ENCODE assay signal across 1 cellular context in the genomic region with DNA sequence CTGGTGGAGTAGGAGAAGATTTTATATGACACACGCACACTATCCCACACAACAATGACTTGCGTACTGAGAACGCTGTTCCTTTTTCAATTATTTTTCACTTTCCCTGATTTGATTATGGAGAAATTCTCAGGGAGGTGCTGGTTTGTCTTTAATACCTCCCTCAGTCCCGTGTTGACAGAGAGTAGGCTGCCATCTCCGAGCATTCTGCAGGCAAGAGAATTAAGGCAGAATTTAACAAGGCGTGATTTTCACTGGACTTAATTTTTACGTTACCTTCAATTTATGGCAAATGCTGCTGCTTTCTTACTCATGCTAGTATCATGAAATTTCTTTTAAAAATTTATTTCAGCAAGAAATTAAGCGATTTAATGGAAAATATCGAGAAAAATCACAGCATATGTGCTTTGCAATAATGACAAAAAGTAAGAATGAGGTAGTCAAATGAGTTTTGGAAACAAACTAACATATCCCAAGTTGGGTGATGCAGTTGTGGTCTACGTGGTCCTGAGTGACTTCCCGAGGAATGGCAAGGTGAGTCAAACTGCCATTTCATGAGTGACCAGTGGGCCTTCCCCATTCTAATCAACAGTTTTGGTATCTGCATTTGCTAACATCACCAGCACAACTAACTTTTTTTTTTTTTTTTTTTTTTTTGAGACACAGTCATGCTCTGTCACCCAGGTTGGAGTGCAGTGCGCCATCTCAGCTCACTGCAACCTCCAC.
TF ChIP-seq lines count a peak whose summit lies in the region.

No MANE protein-coding gene starts in this region.

TF ChIP-seq in HepG2, 621 proteins besides CTCF, POLR2A, EP300 and RAD21 (continues in another document):
- TF ChIP-seq ZNF713 (CRISPR knock-in tag; IDR thresholded peaks at IDR 0.05): peak; percentile 80
- TF ChIP-seq ZNF83 (CRISPR knock-in tag; IDR thresholded peaks at IDR 0.05; ENCODE audit: borderline replicate concordance): no peak
- no peak for TF ChIP-seq RFXANK (CRISPR knock-in tag; IDR thresholded peaks at IDR 0.05)
- TF ChIP-seq ZFY (CRISPR knock-in tag; IDR thresholded peaks at IDR 0.05): no peak
- TF ChIP-seq PPARG (CRISPR knock-in tag; conservative IDR thresholded peaks at IDR 0.05): peak; percentile 3; the same call in 1 of the 2 replicates
- peak; percentile 70; the same call in 1 of the 2 replicates for TF ChIP-seq ZNF430 (CRISPR knock-in tag; IDR thresholded peaks at IDR 0.05)
- TF ChIP-seq, protein P1, sequence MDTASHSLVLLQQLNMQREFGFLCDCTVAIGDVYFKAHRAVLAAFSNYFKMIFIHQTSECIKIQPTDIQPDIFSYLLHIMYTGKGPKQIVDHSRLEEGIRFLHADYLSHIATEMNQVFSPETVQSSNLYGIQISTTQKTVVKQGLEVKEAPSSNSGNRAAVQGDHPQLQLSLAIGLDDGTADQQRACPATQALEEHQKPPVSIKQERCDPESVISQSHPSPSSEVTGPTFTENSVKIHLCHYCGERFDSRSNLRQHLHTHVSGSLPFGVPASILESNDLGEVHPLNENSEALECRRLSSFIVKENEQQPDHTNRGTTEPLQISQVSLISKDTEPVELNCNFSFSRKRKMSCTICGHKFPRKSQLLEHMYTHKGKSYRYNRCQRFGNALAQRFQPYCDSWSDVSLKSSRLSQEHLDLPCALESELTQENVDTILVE (CRISPR knock-in tag; IDR thresholded peaks at IDR 0.05): no peak
- TF ChIP-seq ELF4 (CRISPR knock-in tag; IDR thresholded peaks at IDR 0.05; ENCODE audit: borderline replicate concordance): no peak
- no peak for TF ChIP-seq PCBP1 (IDR thresholded peaks at IDR 0.05; ENCODE audit: borderline replicate concordance, low read depth, low read length)
- 0 out of 2 replicates have a peak, but pooled peaks have one; percentile 2 for TF ChIP-seq KLF6 (CRISPR knock-in tag; IDR thresholded peaks at IDR 0.05)
- no peak for TF ChIP-seq ZSCAN30 (CRISPR knock-in tag; IDR thresholded peaks at IDR 0.05)
- TF ChIP-seq NCOA5 (CRISPR knock-in tag; IDR thresholded peaks at IDR 0.05): no peak
- TF ChIP-seq, protein P2, sequence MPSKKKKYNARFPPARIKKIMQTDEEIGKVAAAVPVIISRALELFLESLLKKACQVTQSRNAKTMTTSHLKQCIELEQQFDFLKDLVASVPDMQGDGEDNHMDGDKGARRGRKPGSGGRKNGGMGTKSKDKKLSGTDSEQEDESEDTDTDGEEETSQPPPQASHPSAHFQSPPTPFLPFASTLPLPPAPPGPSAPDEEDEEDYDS (CRISPR knock-in tag; IDR thresholded peaks at IDR 0.05): no peak
- TF ChIP-seq, protein P3, sequence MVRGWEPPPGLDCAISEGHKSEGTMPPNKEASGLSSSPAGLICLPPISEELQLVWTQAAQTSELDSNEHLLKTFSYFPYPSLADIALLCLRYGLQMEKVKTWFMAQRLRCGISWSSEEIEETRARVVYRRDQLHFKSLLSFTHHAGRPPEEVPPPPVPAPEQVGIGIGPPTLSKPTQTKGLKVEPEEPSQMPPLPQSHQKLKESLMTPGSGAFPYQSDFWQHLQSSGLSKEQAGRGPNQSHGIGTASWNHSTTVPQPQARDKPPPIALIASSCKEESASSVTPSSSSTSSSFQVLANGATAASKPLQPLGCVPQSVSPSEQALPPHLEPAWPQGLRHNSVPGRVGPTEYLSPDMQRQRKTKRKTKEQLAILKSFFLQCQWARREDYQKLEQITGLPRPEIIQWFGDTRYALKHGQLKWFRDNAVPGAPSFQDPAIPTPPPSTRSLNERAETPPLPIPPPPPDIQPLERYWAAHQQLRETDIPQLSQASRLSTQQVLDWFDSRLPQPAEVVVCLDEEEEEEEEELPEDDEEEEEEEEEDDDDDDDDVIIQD (CRISPR knock-in tag; IDR thresholded peaks at IDR 0.05; ENCODE audit: low read depth): no peak
- TF ChIP-seq SP140L (CRISPR knock-in tag; IDR thresholded peaks at IDR 0.05; ENCODE audit: borderline replicate concordance): no peak
- TF ChIP-seq ZFP36L2 (CRISPR knock-in tag; IDR thresholded peaks at IDR 0.05): no peak
- TF ChIP-seq TOE1 (CRISPR knock-in tag; IDR thresholded peaks at IDR 0.05): no peak
- no peak for TF ChIP-seq ZBTB38 (CRISPR knock-in tag; IDR thresholded peaks at IDR 0.05)
- TF ChIP-seq ZNF672 (CRISPR knock-in tag; IDR thresholded peaks at IDR 0.05): no peak
- TF ChIP-seq, protein P4, sequence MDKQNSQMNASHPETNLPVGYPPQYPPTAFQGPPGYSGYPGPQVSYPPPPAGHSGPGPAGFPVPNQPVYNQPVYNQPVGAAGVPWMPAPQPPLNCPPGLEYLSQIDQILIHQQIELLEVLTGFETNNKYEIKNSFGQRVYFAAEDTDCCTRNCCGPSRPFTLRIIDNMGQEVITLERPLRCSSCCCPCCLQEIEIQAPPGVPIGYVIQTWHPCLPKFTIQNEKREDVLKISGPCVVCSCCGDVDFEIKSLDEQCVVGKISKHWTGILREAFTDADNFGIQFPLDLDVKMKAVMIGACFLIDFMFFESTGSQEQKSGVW (CRISPR knock-in tag; IDR thresholded peaks at IDR 0.05; ENCODE audit: borderline replicate concordance): no peak
- TF ChIP-seq ATF7 (IDR thresholded peaks at IDR 0.05): no peak
- TF ChIP-seq ATF7 (CRISPR knock-in tag; IDR thresholded peaks at IDR 0.05): no peak
- no peak for TF ChIP-seq HNRNPK (IDR thresholded peaks at IDR 0.05; ENCODE audit: low read depth, low read length, poor library complexity, severe bottlenecking)
- no peak for TF ChIP-seq ZC3H4 (CRISPR knock-in tag; IDR thresholded peaks at IDR 0.05; ENCODE audit: borderline replicate concordance)
- TF ChIP-seq ZNF234 (CRISPR knock-in tag; conservative IDR thresholded peaks at IDR 0.05): no peak
- no peak for TF ChIP-seq SAFB2 (CRISPR knock-in tag; IDR thresholded peaks at IDR 0.05; ENCODE audit: borderline replicate concordance, low read depth)
- TF ChIP-seq, protein P5, sequence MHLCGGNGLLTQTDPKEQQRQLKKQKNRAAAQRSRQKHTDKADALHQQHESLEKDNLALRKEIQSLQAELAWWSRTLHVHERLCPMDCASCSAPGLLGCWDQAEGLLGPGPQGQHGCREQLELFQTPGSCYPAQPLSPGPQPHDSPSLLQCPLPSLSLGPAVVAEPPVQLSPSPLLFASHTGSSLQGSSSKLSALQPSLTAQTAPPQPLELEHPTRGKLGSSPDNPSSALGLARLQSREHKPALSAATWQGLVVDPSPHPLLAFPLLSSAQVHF (CRISPR knock-in tag; IDR thresholded peaks at IDR 0.05): no peak
- TF ChIP-seq, protein P6, sequence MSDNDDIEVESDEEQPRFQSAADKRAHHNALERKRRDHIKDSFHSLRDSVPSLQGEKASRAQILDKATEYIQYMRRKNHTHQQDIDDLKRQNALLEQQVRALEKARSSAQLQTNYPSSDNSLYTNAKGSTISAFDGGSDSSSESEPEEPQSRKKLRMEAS (IDR thresholded peaks at IDR 0.05): no peak
- TF ChIP-seq HOXA5 (CRISPR knock-in tag; IDR thresholded peaks at IDR 0.05): peak; percentile 19; the same call in 1 of the 2 replicates
- no peak for TF ChIP-seq HNRNPL (IDR thresholded peaks at IDR 0.05; ENCODE audit: low read depth, low read length)
- no peak for TF ChIP-seq TSC22D2 (CRISPR knock-in tag; IDR thresholded peaks at IDR 0.05; ENCODE audit: borderline replicate concordance)
- TF ChIP-seq, protein P7, sequence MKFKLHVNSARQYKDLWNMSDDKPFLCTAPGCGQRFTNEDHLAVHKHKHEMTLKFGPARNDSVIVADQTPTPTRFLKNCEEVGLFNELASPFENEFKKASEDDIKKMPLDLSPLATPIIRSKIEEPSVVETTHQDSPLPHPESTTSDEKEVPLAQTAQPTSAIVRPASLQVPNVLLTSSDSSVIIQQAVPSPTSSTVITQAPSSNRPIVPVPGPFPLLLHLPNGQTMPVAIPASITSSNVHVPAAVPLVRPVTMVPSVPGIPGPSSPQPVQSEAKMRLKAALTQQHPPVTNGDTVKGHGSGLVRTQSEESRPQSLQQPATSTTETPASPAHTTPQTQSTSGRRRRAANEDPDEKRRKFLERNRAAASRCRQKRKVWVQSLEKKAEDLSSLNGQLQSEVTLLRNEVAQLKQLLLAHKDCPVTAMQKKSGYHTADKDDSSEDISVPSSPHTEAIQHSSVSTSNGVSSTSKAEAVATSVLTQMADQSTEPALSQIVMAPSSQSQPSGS (CRISPR knock-in tag; IDR thresholded peaks at IDR 0.05): no peak
- no peak for TF ChIP-seq SNAI1 (CRISPR knock-in tag; IDR thresholded peaks at IDR 0.05; ENCODE audit: borderline replicate concordance)
- TF ChIP-seq ZNF337 (CRISPR knock-in tag; IDR thresholded peaks at IDR 0.05; ENCODE audit: borderline replicate concordance, low read depth): no peak
- TF ChIP-seq, protein P8, sequence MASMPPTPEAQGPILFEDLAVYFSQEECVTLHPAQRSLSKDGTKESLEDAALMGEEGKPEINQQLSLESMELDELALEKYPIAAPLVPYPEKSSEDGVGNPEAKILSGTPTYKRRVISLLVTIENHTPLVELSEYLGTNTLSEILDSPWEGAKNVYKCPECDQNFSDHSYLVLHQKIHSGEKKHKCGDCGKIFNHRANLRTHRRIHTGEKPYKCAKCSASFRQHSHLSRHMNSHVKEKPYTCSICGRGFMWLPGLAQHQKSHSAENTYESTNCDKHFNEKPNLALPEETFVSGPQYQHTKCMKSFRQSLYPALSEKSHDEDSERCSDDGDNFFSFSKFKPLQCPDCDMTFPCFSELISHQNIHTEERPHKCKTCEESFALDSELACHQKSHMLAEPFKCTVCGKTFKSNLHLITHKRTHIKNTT (CRISPR knock-in tag; IDR thresholded peaks at IDR 0.05): no peak
- no peak for TF ChIP-seq MAFG (CRISPR knock-in tag; IDR thresholded peaks at IDR 0.05)
- no peak for TF ChIP-seq SIN3A (IDR thresholded peaks at IDR 0.05; ENCODE audit: borderline replicate concordance, low read depth, low read length)
- TF ChIP-seq, protein P9, sequence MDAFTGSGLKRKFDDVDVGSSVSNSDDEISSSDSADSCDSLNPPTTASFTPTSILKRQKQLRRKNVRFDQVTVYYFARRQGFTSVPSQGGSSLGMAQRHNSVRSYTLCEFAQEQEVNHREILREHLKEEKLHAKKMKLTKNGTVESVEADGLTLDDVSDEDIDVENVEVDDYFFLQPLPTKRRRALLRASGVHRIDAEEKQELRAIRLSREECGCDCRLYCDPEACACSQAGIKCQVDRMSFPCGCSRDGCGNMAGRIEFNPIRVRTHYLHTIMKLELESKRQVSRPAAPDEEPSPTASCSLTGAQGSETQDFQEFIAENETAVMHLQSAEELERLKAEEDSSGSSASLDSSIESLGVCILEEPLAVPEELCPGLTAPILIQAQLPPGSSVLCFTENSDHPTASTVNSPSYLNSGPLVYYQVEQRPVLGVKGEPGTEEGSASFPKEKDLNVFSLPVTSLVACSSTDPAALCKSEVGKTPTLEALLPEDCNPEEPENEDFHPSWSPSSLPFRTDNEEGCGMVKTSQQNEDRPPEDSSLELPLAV (CRISPR knock-in tag; conservative IDR thresholded peaks at IDR 0.05; ENCODE audit: low read depth): no peak
- no peak for TF ChIP-seq ATAD3A (CRISPR knock-in tag; IDR thresholded peaks at IDR 0.05)
- TF ChIP-seq, protein P10, sequence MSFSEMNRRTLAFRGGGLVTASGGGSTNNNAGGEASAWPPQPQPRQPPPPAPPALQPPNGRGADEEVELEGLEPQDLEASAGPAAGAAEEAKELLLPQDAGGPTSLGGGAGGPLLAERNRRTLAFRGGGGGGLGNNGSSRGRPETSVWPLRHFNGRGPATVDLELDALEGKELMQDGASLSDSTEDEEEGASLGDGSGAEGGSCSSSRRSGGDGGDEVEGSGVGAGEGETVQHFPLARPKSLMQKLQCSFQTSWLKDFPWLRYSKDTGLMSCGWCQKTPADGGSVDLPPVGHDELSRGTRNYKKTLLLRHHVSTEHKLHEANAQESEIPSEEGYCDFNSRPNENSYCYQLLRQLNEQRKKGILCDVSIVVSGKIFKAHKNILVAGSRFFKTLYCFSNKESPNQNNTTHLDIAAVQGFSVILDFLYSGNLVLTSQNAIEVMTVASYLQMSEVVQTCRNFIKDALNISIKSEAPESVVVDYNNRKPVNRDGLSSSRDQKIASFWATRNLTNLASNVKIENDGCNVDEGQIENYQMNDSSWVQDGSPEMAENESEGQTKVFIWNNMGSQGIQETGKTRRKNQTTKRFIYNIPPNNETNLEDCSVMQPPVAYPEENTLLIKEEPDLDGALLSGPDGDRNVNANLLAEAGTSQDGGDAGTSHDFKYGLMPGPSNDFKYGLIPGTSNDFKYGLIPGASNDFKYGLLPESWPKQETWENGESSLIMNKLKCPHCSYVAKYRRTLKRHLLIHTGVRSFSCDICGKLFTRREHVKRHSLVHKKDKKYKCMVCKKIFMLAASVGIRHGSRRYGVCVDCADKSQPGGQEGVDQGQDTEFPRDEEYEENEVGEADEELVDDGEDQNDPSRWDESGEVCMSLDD (CRISPR knock-in tag; IDR thresholded peaks at IDR 0.05; ENCODE audit: borderline replicate concordance): no peak
- TF ChIP-seq, protein P11, sequence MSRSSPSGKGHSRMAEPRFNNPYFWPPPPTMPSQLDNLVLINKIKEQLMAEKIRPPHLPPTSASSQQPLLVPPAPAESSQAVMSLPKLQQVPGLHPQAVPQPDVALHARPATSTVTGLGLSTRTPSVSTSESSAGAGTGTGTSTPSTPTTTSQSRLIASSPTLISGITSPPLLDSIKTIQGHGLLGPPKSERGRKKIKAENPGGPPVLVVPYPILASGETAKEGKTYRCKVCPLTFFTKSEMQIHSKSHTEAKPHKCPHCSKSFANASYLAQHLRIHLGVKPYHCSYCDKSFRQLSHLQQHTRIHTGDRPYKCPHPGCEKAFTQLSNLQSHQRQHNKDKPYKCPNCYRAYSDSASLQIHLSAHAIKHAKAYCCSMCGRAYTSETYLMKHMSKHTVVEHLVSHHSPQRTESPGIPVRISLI (CRISPR knock-in tag; IDR thresholded peaks at IDR 0.05; ENCODE audit: borderline replicate concordance): 0 out of 2 replicates have a peak, but pooled peaks have one; percentile 25
- no peak for TF ChIP-seq SKI (IDR thresholded peaks at IDR 0.05; ENCODE audit: partially characterized antibody)
- no peak for TF ChIP-seq GATAD1 (CRISPR knock-in tag; IDR thresholded peaks at IDR 0.05)
- no peak for TF ChIP-seq DNMT3B (CRISPR knock-in tag; conservative IDR thresholded peaks at IDR 0.05)
- 0 out of 2 replicates have a peak, but pooled peaks have one; percentile 5 for TF ChIP-seq TCF7L2 (IDR thresholded peaks at IDR 0.05; ENCODE audit: low read depth, low read length)
- no peak for TF ChIP-seq ZNF781 (CRISPR knock-in tag; IDR thresholded peaks at IDR 0.05; ENCODE audit: borderline replicate concordance, not compliant biosample characterization)
- no peak for TF ChIP-seq SOX6 (IDR thresholded peaks at IDR 0.05)
- peak; percentile 32; the same call in 1 of the 2 replicates for TF ChIP-seq SOX6 (CRISPR knock-in tag; IDR thresholded peaks at IDR 0.05)
- 0 out of 2 replicates have a peak, but pooled peaks have one; percentile 0 for TF ChIP-seq ADNP (CRISPR knock-in tag; IDR thresholded peaks at IDR 0.05)
- TF ChIP-seq SAP130 (CRISPR knock-in tag; IDR thresholded peaks at IDR 0.05; ENCODE audit: low read depth): 0 out of 2 replicates have a peak, but pooled peaks have one; percentile 1
- no peak for TF ChIP-seq NBN (conservative IDR thresholded peaks at IDR 0.05)
- no peak for TF ChIP-seq MAZ (IDR thresholded peaks at IDR 0.05; ENCODE audit: borderline replicate concordance, low read depth, low read length)
- no peak for TF ChIP-seq MAZ (CRISPR knock-in tag; IDR thresholded peaks at IDR 0.05; ENCODE audit: low read depth)
